Comparison of ENCODE assay signal across 8 cellular contexts in genomic region chr22:17368727-17369552, GRCh38. TPM values are rescaled to one million over a fixed set of nuclear protein-coding genes. Genes with fewer than 3 reads are reported as not detected.
DNase-seq lines count a peak whose midpoint lies in the region; ATAC-seq and TF ChIP-seq lines count a peak whose summit lies in the region.

Gene CECR2, plus strand, starts transcription at chr22:17369460. Its CDS starts 324 bp downstream, at chr22:17369784.

- H3K9me3 Mint-ChIP-seq in activated T-cell treated with anti-CD3 and anti-CD28 coated beads, Interleukin-2, amount 50 U/mL, for 4 hours: no peaks in the 10 kb centered on the region

- intact Hi-C loops in heart left ventricle (cut with DNase I): loop anchor here (2.0 to 10.0 kb wide), 11 partner anchors 106 to 197 kb away; partner anchors contain the start of gene ADA2 (in 1 of the 10)

- peaks cover 66% of the 10 kb centered on the region for H3K27me3 Mint-ChIP-seq in activated T-cell treated with anti-CD3 and anti-CD28 coated beads, Interleukin-2, amount 50 U/mL, for 4 hours (ENCODE audit: low read depth)

- H3K36me3 ChIP-seq in heart left ventricle: no peaks in the 10 kb centered on the region

- H3K4me3 Mint-ChIP-seq in activated T-cell treated with anti-CD3 and anti-CD28 coated beads, Interleukin-2, amount 50 U/mL, for 4 hours: peak within 1 kb of the TSS; percentile 68

- peak in 1 of 12 donors; percentile 7 for TF ChIP-seq CTCF in heart left ventricle (IDR thresholded peaks at IDR 0.05)
- TF ChIP-seq CTCF in omental fat pad (IDR thresholded peaks at IDR 0.05): no peak

- ATAC-seq in activated T-cell treated with anti-CD3 and anti-CD28 coated beads, Interleukin-2, amount 50 U/mL, for 4 hours: peak; percentile 11 to 31
- peak; percentile 52 to 80 (median 74) for ATAC-seq in heart left ventricle
- ATAC-seq in omental fat pad (ENCODE audit: low FRiP score): peak; percentile 14
- no peak for ATAC-seq in GM19467 (IDR thresholded peaks at IDR 0.05; ENCODE audit: unreplicated experiment)
- no peak for ATAC-seq in GM21723 (IDR thresholded peaks at IDR 0.05; ENCODE audit: unreplicated experiment)

- peak in 1 of 2 donors; percentile 12 for TF ChIP-seq POLR2A in heart left ventricle (IDR thresholded peaks at IDR 0.05)

- peaks cover 0 to 26% (median 11%) of the 10 kb centered on the region in 12 donors for H3K4me1 ChIP-seq in heart left ventricle

- H3K9me3 ChIP-seq in heart left ventricle: no peaks in the 10 kb centered on the region

- 0 to 1% (median 1%) methylated on average over 23 to 69 of the region's 69 CpGs for WGBS in heart left ventricle, 4 donors

- H3K4me3 ChIP-seq in heart left ventricle: peak within 1 kb of the TSS; percentile 67 to 81 (median 77)

- DNase-seq in Daoy (ENCODE audit: low read depth) (peak; percentile 75), NCI-H1417 treated with DMSO at 0.1 percent for 48 hours (lab: John Stamatoyannopoulos, UW) (peak; percentile 28), heart left ventricle (peak; percentile 58 to 78 (median 67)), omental fat pad (ENCODE audit: low spot score) (no peak), NK-92 (lab: John Stamatoyannopoulos, UW; ENCODE audit: unreplicated experiment) (no peak)
- no peak for DNase-seq in activated T-cell treated with anti-CD3 and anti-CD28 coated beads, Interleukin-2, amount 50 U/mL, for 4 hours

- H3K27ac ChIP-seq in heart left ventricle: peak within 1 kb of the TSS; percentile 72 to 90 (median 84)

- H3K27me3 ChIP-seq in heart left ventricle: peaks cover 0 to 66% (median 3%) of the 10 kb centered on the region in 9 donors

- H3K36me3 Mint-ChIP-seq in activated T-cell treated with anti-CD3 and anti-CD28 coated beads, Interleukin-2, amount 50 U/mL, for 4 hours (ENCODE audit: insufficient read depth): no peaks in the 10 kb centered on the region

- H3K4me1 Mint-ChIP-seq in activated T-cell treated with anti-CD3 and anti-CD28 coated beads, Interleukin-2, amount 50 U/mL, for 4 hours (ENCODE audit: low read depth): peaks cover 28% of the 10 kb centered on the region

RNA-seq across cellular contexts. Expression of gene CECR2, which starts in this region (rescaled TPM):
- 2.3 and 2.6 TPM in 2 replicates for total RNA-seq in Daoy (2014; rRNA removed; shearing (Covaris generic))
- total RNA-seq in activated T-cell treated with anti-CD3 and anti-CD28 coated beads, Interleukin-2, amount 50 U/mL, for 4 hours: under 1 TPM; 0.05 to 0.14 (median 0.08) TPM
- 10 to 100 TPM in 1 of 9 donors, 1 to 10 TPM in 8; 4.7 to 11.6 (median 6.9) TPM for total RNA-seq in heart left ventricle
- polyA plus RNA-seq in heart left ventricle: 1 to 10 TPM; 3.8 to 4.4 TPM
- 1 to 10 TPM in 1 of 4 donors, under 1 TPM in 3; 0.24 to 3.9 (median 0.70) TPM for total RNA-seq in omental fat pad

Comparison
In these comparisons a context has a peak if more than half of its experiments do, and no peak if none do; other contexts are left out.
1. Peak in ATAC-seq in activated T-cell treated with anti-CD3 and anti-CD28 coated beads, Interleukin-2, amount 50 U/mL, for 4 hours; RNA of the gene not detected or under 1 TPM.
2. DNase-seq: peak in Daoy (single experiment), NCI-H1417 treated with DMSO at 0.1 percent for 48 hours (single experiment) and heart left ventricle (5 of 5); none in activated T-cell treated with anti-CD3 and anti-CD28 coated beads, Interleukin-2, amount 50 U/mL, for 4 hours (single experiment), omental fat pad (single experiment) and NK-92 (single experiment).
3. ATAC-seq: peak in heart left ventricle (4 of 4) and omental fat pad (single experiment); none in GM19467 (single experiment) and GM21723 (single experiment).